ENCODE assay signal across 21 cellular contexts in genomic region chr3:155192957-155193746, GRCh38.
"Had no signal": no experiment of that assay in that cellular context is flagged by ENCODE, and none has a peak within 500 bp of the region (broad histone marks: within the 10 kb centered on the region; RNA-seq: fewer than 3 reads in every experiment).

No MANE protein-coding gene starts in this region.

- DNase-seq: effector CD4-positive, alpha-beta T cell; endodermal cell; erythroblast; immature natural killer cell; kidney; left cardiac atrium; left ventricle myocardium superior; mesenchymal stem cell; naive thymus-derived CD4-positive, alpha-beta T cell; small intestine; stimulated activated CD4-positive, alpha-beta T cell treated with anti-CD3 and anti-CD28 coated beads, Interleukin-12 subunit alpha, Interleukin-12 subunit beta, amount 100 ng/mL, for 4 hours; stimulated activated naive CD4-positive, alpha-beta T cell; stomach; substantia nigra; transverse colon had no signal

- H3K4me1 ChIP-seq: stomach, transverse colon had no signal

- H3K36me3 ChIP-seq: neutrophil, stomach, thoracic aorta, transverse colon had no signal

- ATAC-seq: left cardiac atrium; left ventricle myocardium superior; naive thymus-derived CD4-positive, alpha-beta T cell; sciatic nerve had no signal

- FAIRE-seq: endothelial cell of umbilical vein, kidney, small intestine had no signal

- H3K27ac ChIP-seq: coronary artery, neutrophil, stomach, thoracic aorta, transverse colon had no signal

- H3K27me3 ChIP-seq: neutrophil, stomach, transverse colon had no signal

- H3K9me3 ChIP-seq: neutrophil, stomach, thoracic aorta, transverse colon had no signal

- H3K4me3 ChIP-seq: coronary artery, lung, stomach, thoracic aorta, transverse colon had no signal
